Comparison of ENCODE assay signal across 11 cellular contexts in genomic region chr18:36580874-36581750, GRCh38.
A peak's percentile ranks its signal among the peaks of the same experiment; 100 is the strongest.
DNase-seq lines count a peak whose midpoint lies in the region; ATAC-seq and TF ChIP-seq lines count a peak whose summit lies in the region.
"Had no signal": no experiment of that assay in that cellular context is flagged by ENCODE, and none has a peak within 500 bp of the region (broad histone marks: within the 10 kb centered on the region; RNA-seq: fewer than 3 reads in every experiment).

No MANE protein-coding gene starts in this region.

- peak; percentile 95 for ATAC-seq in RWPE2 (ENCODE audit: low read depth)
- ATAC-seq in GM18520 (IDR thresholded peaks at IDR 0.05; ENCODE audit: unreplicated experiment) = no peak
- ATAC-seq in GM18858 (IDR thresholded peaks at IDR 0.05; ENCODE audit: unreplicated experiment) = no peak
- ATAC-seq: GM12878 had no signal

- H4K20me1 ChIP-seq in osteoblast (ENCODE audit: insufficient read depth, low read length) = no peaks in the 10 kb centered on the region

- no peaks in the 10 kb centered on the region for H3K9me3 ChIP-seq in RWPE2 (ENCODE audit: severe bottlenecking)
- H3K9me3 ChIP-seq in osteoblast (ENCODE audit: low read depth, low read length) = no peaks in the 10 kb centered on the region

- DNase-seq in AG20443 (ENCODE audit: low spot score) (peak; percentile 76), RWPE2 (ENCODE audit: low spot score) (no peak), fibroblast of gingiva (ENCODE audit: low read depth) (peak; percentile 86), osteoblast (ENCODE audit: insufficient read length, low spot score, missing footprints) (peak; percentile 66), midbrain (lab: John Stamatoyannopoulos, UW) (no peak), DMS 273 (lab: John Stamatoyannopoulos, UW; ENCODE audit: unreplicated experiment) (no peak)
- DNase-seq: T-helper 1 cell had no signal

- H3K4me1 ChIP-seq in RWPE2 (ENCODE audit: insufficient read depth, poor library complexity, severe bottlenecking) (peaks cover 34% of the 10 kb centered on the region), osteoblast (ENCODE audit: insufficient read depth, low read length) (peaks cover 22% of the 10 kb centered on the region)

- H3K4me2 ChIP-seq in osteoblast (ENCODE audit: insufficient read depth, low read length) = peak overlapping the region; percentile 6
- H3K4me2 ChIP-seq: KMS-11 had no signal

- peak overlapping the region; percentile 18 for H2AFZ ChIP-seq in osteoblast (ENCODE audit: low read length)

- peak overlapping the region; percentile 93 for H3K27ac ChIP-seq in RWPE2 (ENCODE audit: poor library complexity, severe bottlenecking)
- H3K27ac ChIP-seq in osteoblast (ENCODE audit: low read depth, low read length) = peak overlapping the region; percentile 2
- H3K27ac ChIP-seq: KMS-11 had no signal

- H3K79me2 ChIP-seq in osteoblast (ENCODE audit: insufficient read depth, low read length) = no peaks in the 10 kb centered on the region

- H3K4me3 ChIP-seq in RWPE2 (ENCODE audit: severe bottlenecking) (no peak overlapping the region), osteoblast (ENCODE audit: insufficient read depth, low read length) (no peak overlapping the region)
- H3K4me3 ChIP-seq: GM12878 had no signal

- H3K36me3 ChIP-seq in RWPE2 (ENCODE audit: low read depth) (peaks cover 10% of the 10 kb centered on the region; the same call in 1 of the 2 replicates), osteoblast (ENCODE audit: insufficient read depth, low read length) (no peaks in the 10 kb centered on the region)

- H3K27me3 ChIP-seq in RWPE2 (ENCODE audit: insufficient read depth, poor library complexity, severe bottlenecking) (no peaks in the 10 kb centered on the region), osteoblast (ENCODE audit: insufficient read depth, low read length) (no peaks in the 10 kb centered on the region)

- TF ChIP-seq CTCF in RWPE2 (IDR thresholded peaks at IDR 0.05; ENCODE audit: poor library complexity, severe bottlenecking) (no peak), osteoblast (IDR thresholded peaks at IDR 0.05; ENCODE audit: extremely low read depth, low read depth, low read length) (no peak)

Comparison
In these comparisons a context has a peak if more than half of its experiments do, and no peak if none do; other contexts are left out.
1. DNase-seq: peak in AG20443 (single experiment), fibroblast of gingiva (single experiment) and osteoblast (single experiment); none in RWPE2 (single experiment), midbrain (single experiment) and DMS 273 (single experiment).